ENCODE assay signal across 19 cellular contexts in genomic region chr18:53838796-53839195, GRCh38.
"Had no signal": no experiment of that assay in that cellular context is flagged by ENCODE, and none has a peak within 500 bp of the region (broad histone marks: within the 10 kb centered on the region; RNA-seq: fewer than 3 reads in every experiment).

No MANE protein-coding gene starts in this region.

- DNase-seq: IMR-90, Karpas-422, KG1, MM.1S, NCI-H1092 treated with DMSO at 0.1 percent for 48 hours, NCI-H1436, NCI-H1694, NCI-H187 treated with DMSO at 0.1 percent for 48 hours, NCI-H2029 treated with DMSO at 0.1 percent for 48 hours, NCI-H2171 treated with DMSO at 0.1 percent for 48 hours, NCI-H345, NCI-H526 treated with DMSO at 0.1 percent for 48 hours, NCI-H774, SHP77, SK-N-SH, SW 1271 had no signal

- H3K9ac ChIP-seq: SK-N-SH had no signal

- H3K9me3 ChIP-seq: SK-N-SH had no signal

- ATAC-seq: HepG2, Panc1 had no signal

- H3K27ac ChIP-seq: RWPE1 had no signal
